In genomic region chr20:1150218-1150617, GRCh38 we compare ENCODE assay signal across 15 cellular contexts. TPM values are rescaled to one million over a fixed set of nuclear protein-coding genes. Genes with fewer than 3 reads are reported as not detected.
DNase-seq lines count a peak whose midpoint lies in the region; ATAC-seq and TF ChIP-seq lines count a peak whose summit lies in the region.
"Had no signal": no experiment of that assay in that cellular context is flagged by ENCODE, and none has a peak within 500 bp of the region (broad histone marks: within the 10 kb centered on the region; RNA-seq: fewer than 3 reads in every experiment).

No MANE protein-coding gene starts in this region.

- H3K9me3 Mint-ChIP-seq in naive thymus-derived CD4-positive, alpha-beta T cell, result peaks cover 0 to 7% (median 0%) of the 10 kb centered on the region in 11 donors
- H3K9me3 Mint-ChIP-seq: type B pancreatic cell had no signal

- H3K79me1 ChIP-seq in mesendoderm (ENCODE audit: low read length), result peaks cover 5% of the 10 kb centered on the region

- no peak overlapping the region for H3K18ac ChIP-seq in mesendoderm (ENCODE audit: low read length)

- no peak overlapping the region for H3K4me2 ChIP-seq in mesendoderm (ENCODE audit: low read length)

- peak; percentile 28 for DNase-seq in activated CD4-positive, alpha-beta T cell treated with anti-CD3 and anti-CD28 coated beads for 48 hours
- no peak for DNase-seq in activated CD4-positive, alpha-beta T cell treated with anti-CD3 and anti-CD28 coated beads for 1 hour
- DNase-seq in Panc1 (ENCODE audit: low read depth, low spot score) (peak; percentile 30), erythroblast (lab: John Stamatoyannopoulos, UW) (peak; percentile 22 to 63), A673 (ENCODE audit: low spot score) (no peak), mesendoderm (no peak), SHP77 treated with DMSO at 0.1 percent for 48 hours (lab: John Stamatoyannopoulos, UW) (no peak)
- no peak for DNase-seq in naive thymus-derived CD4-positive, alpha-beta T cell
- DNase-seq: activated B cell treated with CpG ODN at 0.5 μM for 24 hours, activated gamma-delta T cell, midbrain, NCI-H2171 treated with DMSO at 0.1 percent for 48 hours had no signal

- H3K9ac ChIP-seq in mesendoderm (ENCODE audit: low read length), result no peak overlapping the region

- H2BK5ac ChIP-seq in mesendoderm (ENCODE audit: low read length), result no peak overlapping the region

- BruUV-seq in Panc1 (replicated peaks; lab: Mats Ljungman, UMichigan), result no TSS peak
- no TSS peak for BruUV-seq in A673 (replicated peaks; lab: Mats Ljungman, UMichigan)

- H2AK5ac ChIP-seq in mesendoderm (ENCODE audit: low read length), result no peak overlapping the region

- no peak overlapping the region for H3K27ac ChIP-seq in Panc1 (ENCODE audit: low read length)
- no peak overlapping the region for H3K27ac ChIP-seq in naive thymus-derived CD4-positive, alpha-beta T cell (ENCODE audit: low read depth, low read length)
- H3K27ac ChIP-seq in A673 (ENCODE audit: low read depth, low read length, poor library complexity, severe bottlenecking), result no peak overlapping the region
- no peak overlapping the region for H3K27ac ChIP-seq in mesendoderm (ENCODE audit: low read depth, low read length)
- H3K27ac ChIP-seq: HL-60 had no signal

- H3K27me3 ChIP-seq in Panc1 (ENCODE audit: control insufficient read depth, insufficient read depth, low read length) (no peaks in the 10 kb centered on the region), A673 (replicated peaks; ENCODE audit: insufficient read depth, low read depth, low read length, poor library complexity) (no peaks in the 10 kb centered on the region), mesendoderm (ENCODE audit: insufficient read depth, low read length, poor library complexity) (no peaks in the 10 kb centered on the region)
- no peaks in the 10 kb centered on the region for H3K27me3 ChIP-seq in naive thymus-derived CD4-positive, alpha-beta T cell (ENCODE audit: control insufficient read depth in 2 of 2, insufficient read depth in 2 of 2, low read length in 2 of 2)

- no peaks in the 10 kb centered on the region for H3K4me1 ChIP-seq in Panc1 (ENCODE audit: control insufficient read depth, insufficient read depth, low read length)
- no peaks in the 10 kb centered on the region for H3K4me1 ChIP-seq in naive thymus-derived CD4-positive, alpha-beta T cell (ENCODE audit: control insufficient read depth in 2 of 2, insufficient read depth in 2 of 2, low read length in 2 of 2)
- no peaks in the 10 kb centered on the region for H3K4me1 ChIP-seq in A673 (ENCODE audit: insufficient read depth, low read length, poor library complexity, severe bottlenecking)
- no peaks in the 10 kb centered on the region for H3K4me1 ChIP-seq in mesendoderm (ENCODE audit: control insufficient read depth, low read depth, low read length)

- no peak overlapping the region for H3K4me3 ChIP-seq in Panc1 (ENCODE audit: low read depth in 2 of 2, low read length in 2 of 2)
- H3K4me3 ChIP-seq in naive thymus-derived CD4-positive, alpha-beta T cell (ENCODE audit: low read length), result no peak overlapping the region
- no peak overlapping the region for H3K4me3 ChIP-seq in A673 (ENCODE audit: low read depth, low read length, poor library complexity, severe bottlenecking)
- no peak overlapping the region for H3K4me3 ChIP-seq in mesendoderm (ENCODE audit: low read length)

- no peak overlapping the region for H3K4me3 Mint-ChIP-seq in naive thymus-derived CD4-positive, alpha-beta T cell
- H3K4me3 Mint-ChIP-seq: activated B cell treated with CpG ODN at 0.5 μM for 24 hours, type B pancreatic cell had no signal

- in situ Hi-C loops in Panc1 (cut with HindIII; ENCODE audit: low pct_unique_long_range_greater_than_20kb, low sequenced_read_pairs), result no loop called here

- no peak for TF ChIP-seq POLR2A in erythroblast (IDR thresholded peaks at IDR 0.05; ENCODE audit: low read length)

- no peak overlapping the region for H4K5ac ChIP-seq in mesendoderm (ENCODE audit: low read length)

- intact Hi-C loops in Panc1 (cut with micrococcal nuclease; ENCODE audit: unreplicated experiment) (no loop called here), A673 (cut with micrococcal nuclease; ENCODE audit: unreplicated experiment) (no loop called here)
- intact Hi-C loops in naive thymus-derived CD4-positive, alpha-beta T cell (cut with micrococcal nuclease), result no loop called here

- peaks cover 35% of the 10 kb centered on the region for H3K36me3 ChIP-seq in Panc1 (ENCODE audit: control insufficient read depth, insufficient read depth, low read length)
- H3K36me3 ChIP-seq in naive thymus-derived CD4-positive, alpha-beta T cell (ENCODE audit: control insufficient read depth in 2 of 3, insufficient read depth in 3 of 3, low read length in 3 of 3), result peaks cover 0 to 63% (median 14%) of the 10 kb centered on the region in 3 experiments
- H3K36me3 ChIP-seq in A673 (ENCODE audit: insufficient read depth, low read length, poor library complexity, severe bottlenecking), result peaks cover 9% of the 10 kb centered on the region
- H3K36me3 ChIP-seq in mesendoderm (ENCODE audit: control insufficient read depth, insufficient read depth, low read length), result peaks cover 3% of the 10 kb centered on the region

- no peak overlapping the region for H2BK120ac ChIP-seq in mesendoderm (ENCODE audit: low read depth, low read length)

- no peak overlapping the region for H3K4ac ChIP-seq in mesendoderm (ENCODE audit: low read depth, low read length)

- H3K27me3 Mint-ChIP-seq in naive thymus-derived CD4-positive, alpha-beta T cell, result no peaks in the 10 kb centered on the region
- H3K27me3 Mint-ChIP-seq: activated B cell treated with CpG ODN at 0.5 μM for 24 hours, type B pancreatic cell had no signal

- no peak overlapping the region for H3K27ac Mint-ChIP-seq in naive thymus-derived CD4-positive, alpha-beta T cell
- H3K27ac Mint-ChIP-seq: activated B cell treated with CpG ODN at 0.5 μM for 24 hours, type B pancreatic cell had no signal

- no CpG with 5 or more reads among the region's 4 CpGs for WGBS in mesendoderm (ENCODE audit: extremely low coverage, insufficient coverage, low lambda C conversion rate)

- TF ChIP-seq CTCF in Panc1 (IDR thresholded peaks at IDR 0.05) (no peak), A673 (conservative IDR thresholded peaks at IDR 0.05; ENCODE audit: low read depth, low read length) (no peak)

- no peak overlapping the region for H4K8ac ChIP-seq in mesendoderm (ENCODE audit: low read depth, low read length)

- H3K4me1 Mint-ChIP-seq in naive thymus-derived CD4-positive, alpha-beta T cell, result peaks cover 12 to 39% (median 26%) of the 10 kb centered on the region in 7 donors

- H2BK15ac ChIP-seq in mesendoderm (replicated peaks; ENCODE audit: low read depth), result no peak overlapping the region

- H3K9me3 ChIP-seq in Panc1 (ENCODE audit: control insufficient read depth, insufficient read depth, low read depth, low read length), result no peaks in the 10 kb centered on the region
- no peaks in the 10 kb centered on the region for H3K9me3 ChIP-seq in naive thymus-derived CD4-positive, alpha-beta T cell (ENCODE audit: control insufficient read depth in 2 of 3, low read length in 3 of 3)
- no peaks in the 10 kb centered on the region for H3K9me3 ChIP-seq in A673 (ENCODE audit: low read depth, low read length, poor library complexity, severe bottlenecking)

- no peak overlapping the region for H3K56ac ChIP-seq in mesendoderm (ENCODE audit: low read length)

- no peak for ATAC-seq in Panc1
- ATAC-seq in naive thymus-derived CD4-positive, alpha-beta T cell, result peak; percentile 29

- no peak overlapping the region for H3K23ac ChIP-seq in mesendoderm (ENCODE audit: low read length)

- POLR2A ChIA-PET in Panc1 (lab: Charles Lee), result no interaction called here
- POLR2A ChIA-PET in naive thymus-derived CD4-positive, alpha-beta T cell (lab: Charles Lee), result no interaction called here
- POLR2A ChIA-PET in A673 (lab: Charles Lee; ENCODE audit: low non-redundant PET), result no interaction called here

- no peaks in the 10 kb centered on the region for H3K79me2 ChIP-seq in mesendoderm (ENCODE audit: control insufficient read depth, insufficient read depth, low read length)

- CTCF ChIA-PET in Panc1 (lab: Charles Lee) (no interaction called here), A673 (lab: Charles Lee) (no interaction called here)
- CTCF ChIA-PET in naive thymus-derived CD4-positive, alpha-beta T cell (lab: Charles Lee), result interaction anchor here (0.9 to 1.2 kb wide), 2 partner anchors 63 to 298 kb away, joined by 3 to 6 read pairs; no protein-coding TSS in a partner anchor

- H3K36me3 Mint-ChIP-seq in naive thymus-derived CD4-positive, alpha-beta T cell, result peaks cover 38 to 76% (median 59%) of the 10 kb centered on the region in 5 donors

RNA-seq across cellular contexts. Expression of gene PSMF1, which starts 31.8 kb away (rescaled TPM):
- total RNA-seq in Panc1 (2021; ENCODE audit: unreplicated experiment), result 161 TPM
- polyA plus RNA-seq in Panc1 (2012; ENCODE audit: insufficient read length), result 193 TPM
- total RNA-seq in naive thymus-derived CD4-positive, alpha-beta T cell, result 100 to 1,000 TPM in 4 of 5 experiments, 10 to 100 TPM in 1; 88.7 to 157 (median 114) TPM
- polyA plus RNA-seq in naive thymus-derived CD4-positive, alpha-beta T cell, result 100 to 1,000 TPM; 127 to 140 TPM
- 130 and 155 TPM in 2 replicates for total RNA-seq in A673 (2021)
- 82.3 TPM for polyA plus RNA-seq in mesendoderm (2013, experiment 1 of 2)
- 83.2 TPM for polyA plus RNA-seq in mesendoderm (2013, experiment 2 of 2)

RNA-seq across cellular contexts. Expression of gene TMEM74B, which starts 34.6 kb away (rescaled TPM):
- total RNA-seq in Panc1 (2021; ENCODE audit: unreplicated experiment) (1.1 TPM), A673 (2021) (0.31 TPM in 1 of 2 replicates, not detected in the other)
- 1.8 TPM for polyA plus RNA-seq in Panc1 (2012; ENCODE audit: insufficient read length)
- under 1 TPM in 3 of 5 experiments, not detected in 2; 0.22 to 0.60 (median 0.40) TPM for total RNA-seq in naive thymus-derived CD4-positive, alpha-beta T cell
- polyA plus RNA-seq in naive thymus-derived CD4-positive, alpha-beta T cell, result under 1 TPM in 1 of 2 donors, not detected in 1; 0.18 TPM
- polyA plus RNA-seq in mesendoderm (2013, experiment 1 of 2), result 1.0 TPM
- polyA plus RNA-seq in mesendoderm (2013, experiment 2 of 2), result 0.85 TPM
- total RNA-seq: osteocyte had no signal

RNA-seq across cellular contexts. Expression of gene C20orf202, which starts 53.0 kb away (rescaled TPM):
- total RNA-seq in Panc1 (2021; ENCODE audit: unreplicated experiment), result not detected
- polyA plus RNA-seq in Panc1 (2012; ENCODE audit: insufficient read length), result not detected
- under 1 TPM in 1 of 5 experiments, not detected in 4; 0.22 TPM for total RNA-seq in naive thymus-derived CD4-positive, alpha-beta T cell
- polyA plus RNA-seq in naive thymus-derived CD4-positive, alpha-beta T cell, result under 1 TPM in 1 of 2 donors, not detected in 1; 0.22 TPM
- total RNA-seq in A673 (2021), result not detected in 2 replicates
- not detected for polyA plus RNA-seq in mesendoderm (2013, experiment 1 of 2)
- polyA plus RNA-seq in mesendoderm (2013, experiment 2 of 2), result not detected
- total RNA-seq: activated B cell treated with CpG ODN at 0.5 μM for 24 hours, osteocyte had no signal

Comparison
In these comparisons a context has a peak if more than half of its experiments do, and no peak if none do; other contexts are left out.
1. DNase-seq: peak in activated CD4-positive, alpha-beta T cell treated with anti-CD3 and anti-CD28 coated beads for 48 hours (single experiment), Panc1 (single experiment) and erythroblast (2 of 2); none in activated CD4-positive, alpha-beta T cell treated with anti-CD3 and anti-CD28 coated beads for 1 hour (single experiment), naive thymus-derived CD4-positive, alpha-beta T cell (0 of 9), A673 (single experiment), mesendoderm (single experiment) and SHP77 treated with DMSO at 0.1 percent for 48 hours (single experiment).